14 cellular contexts compared by ENCODE assay signal in the genomic region with DNA sequence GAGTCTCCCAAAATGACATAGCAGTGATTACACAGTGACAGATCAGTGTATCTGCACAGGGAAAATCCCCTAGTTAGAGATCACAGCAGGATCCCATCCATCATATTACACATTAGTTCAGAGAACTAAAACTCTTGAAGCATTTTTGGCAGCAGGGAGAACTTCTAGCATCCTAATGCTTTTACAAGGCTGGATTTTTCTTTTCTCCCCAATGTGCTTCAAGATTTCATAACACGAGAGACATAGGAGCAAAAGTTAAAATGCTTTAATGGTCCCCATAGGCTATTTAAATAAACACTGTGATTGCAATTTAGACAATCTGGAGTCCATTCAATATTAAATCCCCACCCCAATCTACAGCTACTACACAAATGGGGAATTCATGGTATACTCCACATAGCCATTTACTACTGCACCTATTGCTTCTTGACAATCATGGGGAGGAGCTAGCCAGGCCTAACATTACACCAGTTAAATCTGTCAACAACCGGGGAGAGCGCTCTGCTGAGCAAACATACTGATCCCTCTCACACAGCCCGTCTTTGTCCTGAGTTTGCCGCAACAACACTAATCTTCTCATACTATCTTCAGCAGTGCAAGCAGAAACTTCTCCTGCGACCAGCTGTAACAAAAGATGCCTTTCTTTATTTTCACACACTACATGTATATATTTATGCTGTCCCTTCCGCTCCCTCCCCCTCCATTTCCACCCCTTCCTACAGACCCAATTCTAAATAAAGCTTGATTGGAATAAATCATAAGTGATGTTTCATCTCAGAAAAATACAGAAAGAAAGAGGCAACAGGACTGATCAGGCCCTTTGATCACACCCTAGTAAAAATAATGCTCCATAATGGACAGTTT.
DNase-seq lines count a peak whose midpoint lies in the region; ATAC-seq and TF ChIP-seq lines count a peak whose summit lies in the region.
"Had no signal": no experiment of that assay in that cellular context is flagged by ENCODE, and none has a peak within 500 bp of the region (broad histone marks: within the 10 kb centered on the region; RNA-seq: fewer than 3 reads in every experiment).

No MANE protein-coding gene starts in this region.

- H3K36me3 Mint-ChIP-seq in activated T-cell treated with anti-CD3 and anti-CD28 coated beads, Interleukin-2, amount 50 U/mL, for 4 hours (ENCODE audit: insufficient read depth), result no peaks in the 10 kb centered on the region
- H3K36me3 Mint-ChIP-seq: activated naive CD8-positive, alpha-beta T cell had no signal

- no peaks in the 10 kb centered on the region for H3K27me3 Mint-ChIP-seq in activated T-cell treated with anti-CD3 and anti-CD28 coated beads, Interleukin-2, amount 50 U/mL, for 4 hours (ENCODE audit: low read depth)
- H3K27me3 Mint-ChIP-seq: activated CD4-positive, alpha-beta T cell treated with anti-CD3 and anti-CD28 coated beads, Interleukin-2, amount 10 ng/mL, durations not matched to agents 7 days and 5 days; activated naive CD8-positive, alpha-beta T cell had no signal

- no peak for TF ChIP-seq CTCF in WERI-Rb-1 (IDR thresholded peaks at IDR 0.05; ENCODE audit: low read depth, low read length)
- TF ChIP-seq CTCF in ascending aorta (IDR thresholded peaks at IDR 0.05), result no peak

- ATAC-seq in left colon (peak; percentile 75), HG02840 (IDR thresholded peaks at IDR 0.05; ENCODE audit: low FRiP score, unreplicated experiment) (no peak), GM18909 (IDR thresholded peaks at IDR 0.05; ENCODE audit: poor library complexity, unreplicated experiment) (no peak)
- ATAC-seq in activated T-cell treated with anti-CD3 and anti-CD28 coated beads, Interleukin-2, amount 50 U/mL, for 4 hours, result no peak
- ATAC-seq: left lung, Panc1 had no signal

- H3K27ac ChIP-seq in WERI-Rb-1, result no peak overlapping the region
- no peak overlapping the region for H3K27ac ChIP-seq in ascending aorta
- H3K27ac ChIP-seq: BLaER1, left lung had no signal

- no peaks in the 10 kb centered on the region for H3K9me3 ChIP-seq in WERI-Rb-1 (ENCODE audit: severe bottlenecking)
- H3K9me3 ChIP-seq in ascending aorta, result no peaks in the 10 kb centered on the region
- H3K9me3 ChIP-seq: BLaER1, left lung had no signal

- H3K4me1 Mint-ChIP-seq in activated T-cell treated with anti-CD3 and anti-CD28 coated beads, Interleukin-2, amount 50 U/mL, for 4 hours (ENCODE audit: low read depth), result no peaks in the 10 kb centered on the region
- H3K4me1 Mint-ChIP-seq: activated CD4-positive, alpha-beta T cell treated with anti-CD3 and anti-CD28 coated beads, Interleukin-2, amount 10 ng/mL, durations not matched to agents 7 days and 5 days had no signal

- H3K27me3 ChIP-seq in WERI-Rb-1 (ENCODE audit: insufficient read depth, low read depth, severe bottlenecking) (no peaks in the 10 kb centered on the region), ascending aorta (no peaks in the 10 kb centered on the region)
- H3K27me3 ChIP-seq: BLaER1, left lung had no signal

- DNase-seq in COLO829 (ENCODE audit: low spot score), result peak; percentile 95
- DNase-seq in NCI-H146 (lab: John Stamatoyannopoulos, UW), result peak; percentile 72
- DNase-seq in WERI-Rb-1, result peak; percentile 65
- DNase-seq in left colon, result no peak
- DNase-seq in ascending aorta (ENCODE audit: low spot score in 2 of 2), result no peak
- DNase-seq in activated T-cell treated with anti-CD3 and anti-CD28 coated beads, Interleukin-2, amount 50 U/mL, for 4 hours, result no peak
- DNase-seq: activated CD4-positive, alpha-beta T cell treated with anti-CD3 and anti-CD28 coated beads, Interleukin-2, amount 10 ng/mL, durations not matched to agents 7 days and 5 days; KBM-7; left lung had no signal

- H3K4me3 ChIP-seq in WERI-Rb-1 (ENCODE audit: low read depth, low read length), result no peak overlapping the region
- no peak overlapping the region for H3K4me3 ChIP-seq in ascending aorta
- H3K4me3 ChIP-seq: BLaER1, left lung had no signal

- H3K4me3 Mint-ChIP-seq in activated T-cell treated with anti-CD3 and anti-CD28 coated beads, Interleukin-2, amount 50 U/mL, for 4 hours, result no peak overlapping the region
- H3K4me3 Mint-ChIP-seq: activated CD4-positive, alpha-beta T cell treated with anti-CD3 and anti-CD28 coated beads, Interleukin-2, amount 10 ng/mL, durations not matched to agents 7 days and 5 days; activated naive CD8-positive, alpha-beta T cell had no signal

- peaks cover 0 to 7% of the 10 kb centered on the region in 2 donors for H3K4me1 ChIP-seq in ascending aorta
- H3K4me1 ChIP-seq: BLaER1, left lung had no signal

- H3K9me3 Mint-ChIP-seq in activated T-cell treated with anti-CD3 and anti-CD28 coated beads, Interleukin-2, amount 50 U/mL, for 4 hours, result peaks cover 7% of the 10 kb centered on the region
- H3K9me3 Mint-ChIP-seq: activated CD4-positive, alpha-beta T cell treated with anti-CD3 and anti-CD28 coated beads, Interleukin-2, amount 10 ng/mL, durations not matched to agents 7 days and 5 days had no signal

- intact Hi-C loops in left colon (cut with DNase I, micrococcal nuclease), result no loop called here
- intact Hi-C loops in ascending aorta (cut with DNase I), result loop anchor here (10.0 kb wide), 1 partner anchor 865 kb away; no protein-coding TSS in a partner anchor

- H3K36me3 ChIP-seq in WERI-Rb-1, result no peaks in the 10 kb centered on the region
- H3K36me3 ChIP-seq in ascending aorta, result no peaks in the 10 kb centered on the region
- H3K36me3 ChIP-seq: BLaER1, left lung had no signal

Comparison
In these comparisons a context has a peak if more than half of its experiments do, and no peak if none do; other contexts are left out.
1. DNase-seq: peak in COLO829 (single experiment), NCI-H146 (single experiment) and WERI-Rb-1 (single experiment); none in left colon (0 of 2), ascending aorta (0 of 2) and activated T-cell treated with anti-CD3 and anti-CD28 coated beads, Interleukin-2, amount 50 U/mL, for 4 hours (single experiment).